ENCODE assay signal across 1 cellular context in genomic region chr15:57035664-57036063, GRCh38.
TF ChIP-seq lines count a peak whose summit lies in the region.

No MANE protein-coding gene starts in this region.

TF ChIP-seq in K562, 482 proteins besides CTCF, POLR2A, EP300 and RAD21 (continued from another document):
- no peak for TF ChIP-seq RBM39 (optimal IDR thresholded peaks at IDR 0.05; ENCODE audit: low read depth, low read length)
- TF ChIP-seq, protein P1, sequence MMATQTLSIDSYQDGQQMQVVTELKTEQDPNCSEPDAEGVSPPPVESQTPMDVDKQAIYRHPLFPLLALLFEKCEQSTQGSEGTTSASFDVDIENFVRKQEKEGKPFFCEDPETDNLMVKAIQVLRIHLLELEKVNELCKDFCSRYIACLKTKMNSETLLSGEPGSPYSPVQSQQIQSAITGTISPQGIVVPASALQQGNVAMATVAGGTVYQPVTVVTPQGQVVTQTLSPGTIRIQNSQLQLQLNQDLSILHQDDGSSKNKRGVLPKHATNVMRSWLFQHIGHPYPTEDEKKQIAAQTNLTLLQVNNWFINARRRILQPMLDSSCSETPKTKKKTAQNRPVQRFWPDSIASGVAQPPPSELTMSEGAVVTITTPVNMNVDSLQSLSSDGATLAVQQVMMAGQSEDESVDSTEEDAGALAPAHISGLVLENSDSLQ (IDR thresholded peaks at IDR 0.05) = no peak
